Comparison of ENCODE assay signal across 15 cellular contexts in the genomic region with DNA sequence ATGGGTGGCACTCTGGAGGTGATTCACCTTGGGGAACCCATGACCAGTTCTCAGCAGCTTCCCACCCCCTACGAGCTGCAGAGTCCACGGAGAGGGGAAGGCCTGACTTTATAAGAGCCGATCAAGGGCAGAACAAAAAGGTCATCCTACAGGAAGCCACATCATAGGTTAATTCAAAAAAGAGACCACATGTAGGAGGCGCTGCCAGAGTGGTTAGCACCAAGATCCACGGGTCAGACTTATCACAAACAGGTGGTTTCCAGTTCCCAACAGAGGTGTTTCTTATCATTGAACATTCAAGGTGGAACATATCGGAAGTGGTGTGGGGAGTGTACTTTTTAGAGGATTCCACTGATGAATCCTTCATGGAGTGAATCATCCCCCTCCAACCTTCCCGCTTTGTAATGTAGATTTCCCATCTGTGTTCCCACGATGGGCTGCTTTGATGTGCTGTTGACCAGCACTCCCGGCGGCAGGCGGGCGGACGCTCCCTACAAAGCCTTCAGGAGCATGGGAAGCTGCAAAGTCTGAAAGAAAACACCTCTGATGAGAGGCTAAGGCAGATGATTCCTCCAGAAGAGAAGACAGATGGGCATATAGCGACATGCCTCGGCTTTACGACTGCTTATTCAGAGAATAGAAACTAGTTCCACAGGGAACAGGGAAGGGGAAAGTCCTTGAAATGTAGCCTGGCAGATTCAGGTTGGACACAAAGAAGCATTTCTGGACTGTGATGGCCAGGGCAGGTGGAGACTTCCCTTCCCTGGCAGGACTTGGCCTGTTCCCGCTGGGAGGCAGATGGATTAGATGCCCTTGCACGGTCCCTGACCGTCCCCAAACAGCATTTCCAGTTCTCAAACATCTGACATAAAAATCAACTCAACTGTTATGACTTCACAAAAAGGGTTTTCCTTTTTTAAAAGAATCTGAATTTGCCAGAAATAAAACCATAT.
DNase-seq lines count a peak whose midpoint lies in the region; ATAC-seq and TF ChIP-seq lines count a peak whose summit lies in the region.
"Had no signal": no experiment of that assay in that cellular context is flagged by ENCODE, and none has a peak within 500 bp of the region (broad histone marks: within the 10 kb centered on the region; RNA-seq: fewer than 3 reads in every experiment).

No MANE protein-coding gene starts in this region.

- H3K79me2 ChIP-seq in hepatocyte: no peaks in the 10 kb centered on the region

- DNase-seq in GM10266 (ENCODE audit: extremely low spot score) (peak; percentile 44), H7 (peak; percentile 83), astrocyte of the spinal cord (ENCODE audit: low read depth, low spot score) (peak; percentile 54), NCI-H1092 treated with DMSO at 0.1 percent for 48 hours (lab: John Stamatoyannopoulos, UW) (no peak), hepatocyte (ENCODE audit: low spot score) (no peak)
- DNase-seq in naive thymus-derived CD8-positive, alpha-beta T cell: no peak
- DNase-seq: HFFc6; NCI-H510A treated with DMSO at 0.1 percent for 48 hours; stimulated activated CD4-positive, alpha-beta T cell treated with anti-CD3 and anti-CD28 coated beads, Interleukin-15, amount 100 ng/mL, for 24 hours had no signal

- H3K4me3 ChIP-seq in H7 (ENCODE audit: insufficient read depth, low read depth, low read length) (no peak overlapping the region), astrocyte of the spinal cord (ENCODE audit: low read depth, low read length) (no peak overlapping the region), hepatocyte (no peak overlapping the region)
- H3K4me3 ChIP-seq: BLaER1, body of pancreas, SK-N-MC had no signal

- TF ChIP-seq CTCF in GM10266 (IDR thresholded peaks at IDR 0.05; ENCODE audit: control insufficient read depth, insufficient read depth, low read depth, missing control alignments) (no peak), astrocyte of the spinal cord (IDR thresholded peaks at IDR 0.05; ENCODE audit: low read depth, low read length) (no peak), nephron (IDR thresholded peaks at IDR 0.05; ENCODE audit: unreplicated experiment in 3 of 3) (no peak), hepatocyte (IDR thresholded peaks at IDR 0.05; ENCODE audit: poor library complexity) (no peak)

- ATAC-seq in HG03196 (IDR thresholded peaks at IDR 0.05; ENCODE audit: unreplicated experiment): no peak
- no peak for ATAC-seq in naive thymus-derived CD8-positive, alpha-beta T cell
- ATAC-seq: body of pancreas had no signal

- H3K27me3 ChIP-seq in H7 (ENCODE audit: control insufficient read depth, insufficient read depth, low read length) (no peaks in the 10 kb centered on the region), hepatocyte (no peaks in the 10 kb centered on the region)
- H3K27me3 ChIP-seq: BLaER1, body of pancreas had no signal

- H3K36me3 ChIP-seq in H7 (replicated peaks; ENCODE audit: control insufficient read depth, insufficient read depth, low read length) (no peaks in the 10 kb centered on the region), hepatocyte (replicated peaks; ENCODE audit: insufficient read depth, low read depth) (no peaks in the 10 kb centered on the region)
- H3K36me3 ChIP-seq: BLaER1 had no signal

- H3K4me1 ChIP-seq in hepatocyte (ENCODE audit: insufficient read depth): no peaks in the 10 kb centered on the region

- no peaks in the 10 kb centered on the region for H3K9me2 ChIP-seq in hepatocyte (replicated peaks; ENCODE audit: insufficient read depth)

- POLR2A ChIA-PET in naive thymus-derived CD8-positive, alpha-beta T cell (lab: Charles Lee): no interaction called here

- no peak overlapping the region for H3K27ac ChIP-seq in hepatocyte
- H3K27ac ChIP-seq: BLaER1, body of pancreas, HL-60, SK-N-MC had no signal

- H2AFZ ChIP-seq in hepatocyte: no peak overlapping the region

- H3K4me1 Mint-ChIP-seq in nephron: peaks cover 55% of the 10 kb centered on the region
- peaks cover 0 to 2% (median 0%) of the 10 kb centered on the region in 4 donors for H3K4me1 Mint-ChIP-seq in naive thymus-derived CD8-positive, alpha-beta T cell

- no peak overlapping the region for H3K4me3 Mint-ChIP-seq in nephron
- no peak overlapping the region for H3K4me3 Mint-ChIP-seq in naive thymus-derived CD8-positive, alpha-beta T cell
- H3K4me3 Mint-ChIP-seq: HFFc6 had no signal

- H3K27ac Mint-ChIP-seq in nephron: peak overlapping the region in 2 of 3 experiments; percentile 10 to 68
- no peak overlapping the region for H3K27ac Mint-ChIP-seq in naive thymus-derived CD8-positive, alpha-beta T cell
- H3K27ac Mint-ChIP-seq: HFFc6 had no signal

- H3K9me3 Mint-ChIP-seq in nephron: no peaks in the 10 kb centered on the region
- H3K9me3 Mint-ChIP-seq in naive thymus-derived CD8-positive, alpha-beta T cell: no peaks in the 10 kb centered on the region
- H3K9me3 Mint-ChIP-seq: HFFc6 had no signal

- no peaks in the 10 kb centered on the region for H4K20me1 ChIP-seq in hepatocyte (ENCODE audit: insufficient read depth, poor library complexity, severe bottlenecking)
- H4K20me1 ChIP-seq: BLaER1 had no signal

- peaks cover 3% of the 10 kb centered on the region for H3K27me3 Mint-ChIP-seq in nephron (ENCODE audit: low read depth)
- peaks cover 0 to 8% (median 0%) of the 10 kb centered on the region in 5 donors for H3K27me3 Mint-ChIP-seq in naive thymus-derived CD8-positive, alpha-beta T cell

- H3K4me2 ChIP-seq in hepatocyte: no peak overlapping the region

- H3K36me3 Mint-ChIP-seq in nephron (ENCODE audit: low read depth): peaks cover 9% of the 10 kb centered on the region
- no peaks in the 10 kb centered on the region for H3K36me3 Mint-ChIP-seq in naive thymus-derived CD8-positive, alpha-beta T cell

- in situ Hi-C loops in astrocyte of the spinal cord (cut with HindIII; ENCODE audit: low sequenced_read_pairs): no loop called here

- WGBS in hepatocyte (ENCODE audit: low lambda C conversion rate, missing lambda C conversion rate): 74% methylated on average over 19 of the region's 19 CpGs

- no peaks in the 10 kb centered on the region for H3K9me3 ChIP-seq in hepatocyte (ENCODE audit: low read depth)
- H3K9me3 ChIP-seq: BLaER1, body of pancreas had no signal

Comparison
In these comparisons a context has a peak if more than half of its experiments do, and no peak if none do; other contexts are left out.
1. DNase-seq: peak in GM10266 (single experiment), H7 (single experiment) and astrocyte of the spinal cord (single experiment); none in NCI-H1092 treated with DMSO at 0.1 percent for 48 hours (single experiment), naive thymus-derived CD8-positive, alpha-beta T cell (0 of 10) and hepatocyte (single experiment).
2. H3K27ac Mint-ChIP-seq: peak in nephron (2 of 3); none in naive thymus-derived CD8-positive, alpha-beta T cell (0 of 10).